Comparison of ENCODE assay signal across 10 cellular contexts in the genomic region with DNA sequence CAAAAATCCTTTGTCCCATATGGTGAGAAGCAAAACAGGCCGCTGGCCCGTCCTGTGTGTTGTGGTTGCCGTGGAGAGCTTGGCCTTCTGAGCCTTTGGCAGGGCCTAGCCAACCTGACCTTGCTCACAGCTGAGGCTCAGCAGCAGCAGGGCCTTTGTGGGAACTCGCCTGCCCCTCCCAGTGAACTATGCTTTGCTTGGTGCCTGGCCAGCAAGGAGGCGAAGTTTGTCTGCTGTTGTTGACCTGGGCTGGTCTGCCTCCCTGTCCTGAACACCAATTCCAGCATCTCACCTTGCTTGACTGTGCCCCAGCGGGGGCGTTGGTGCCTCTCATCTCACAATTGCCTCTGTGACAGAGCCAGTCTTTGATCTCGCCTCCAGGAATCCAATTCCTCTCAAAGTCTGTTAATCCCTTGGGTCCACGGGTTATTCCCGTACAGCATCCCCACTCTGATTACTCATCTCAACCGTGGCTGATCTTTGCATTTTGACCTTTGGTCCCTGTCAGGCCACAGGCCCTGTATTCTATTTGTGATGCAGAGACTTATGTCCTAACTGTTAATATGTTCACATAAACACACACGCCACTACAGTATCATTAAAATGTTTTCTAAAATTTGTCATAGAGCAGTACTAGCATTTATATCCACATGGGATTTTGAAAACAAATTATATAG. TPM values are rescaled to one million over a fixed set of nuclear protein-coding genes. Genes with fewer than 3 reads are reported as not detected.
DNase-seq lines count a peak whose midpoint lies in the region; ATAC-seq and TF ChIP-seq lines count a peak whose summit lies in the region.
"Had no signal": no experiment of that assay in that cellular context is flagged by ENCODE, and none has a peak within 500 bp of the region (broad histone marks: within the 10 kb centered on the region; RNA-seq: fewer than 3 reads in every experiment).

No MANE protein-coding gene starts in this region.

- peak; percentile 36 for ATAC-seq in GM18861 (IDR thresholded peaks at IDR 0.05; ENCODE audit: unreplicated experiment)
- no peak for ATAC-seq in foreskin keratinocyte

- no peaks in the 10 kb centered on the region for H3K36me3 ChIP-seq in WERI-Rb-1
- no peaks in the 10 kb centered on the region for H3K36me3 ChIP-seq in left ventricle myocardium inferior
- H3K36me3 ChIP-seq in rectal smooth muscle tissue (ENCODE audit: control insufficient read depth, insufficient read depth, low read length): no peaks in the 10 kb centered on the region

- no peak overlapping the region for H3K27ac ChIP-seq in WERI-Rb-1
- peak overlapping the region; percentile 83 for H3K27ac ChIP-seq in left ventricle myocardium inferior (replicated peaks)
- peak overlapping the region; percentile 2 for H3K27ac ChIP-seq in rectal smooth muscle tissue (ENCODE audit: low read depth, low read length)
- no peak overlapping the region for H3K27ac ChIP-seq in foreskin keratinocyte
- H3K27ac ChIP-seq in coronary artery: peak overlapping the region in 1 of 2 donors; percentile 73
- H3K27ac ChIP-seq: HL-60 had no signal

- no peak overlapping the region for H3K4me3 ChIP-seq in WERI-Rb-1 (ENCODE audit: low read depth, low read length)
- H3K4me3 ChIP-seq in left ventricle myocardium inferior: no peak overlapping the region
- H3K4me3 ChIP-seq in rectal smooth muscle tissue (ENCODE audit: low read length): no peak overlapping the region
- no peak overlapping the region for H3K4me3 ChIP-seq in coronary artery

- H3K9me3 ChIP-seq in WERI-Rb-1 (ENCODE audit: severe bottlenecking) (no peaks in the 10 kb centered on the region), left ventricle myocardium inferior (replicated peaks) (peaks cover 7% of the 10 kb centered on the region)

- H3K27me3 ChIP-seq in WERI-Rb-1 (ENCODE audit: insufficient read depth, low read depth, severe bottlenecking): no peaks in the 10 kb centered on the region
- no peaks in the 10 kb centered on the region for H3K27me3 ChIP-seq in left ventricle myocardium inferior (ENCODE audit: low read depth)
- H3K27me3 ChIP-seq in rectal smooth muscle tissue (ENCODE audit: control insufficient read depth, insufficient read depth, low read length): no peaks in the 10 kb centered on the region
- H3K27me3 ChIP-seq in foreskin keratinocyte: no peaks in the 10 kb centered on the region

- intact Hi-C loops in left ventricle myocardium inferior (cut with micrococcal nuclease): no loop called here

- DNase-seq in WERI-Rb-1: peak; percentile 26
- DNase-seq in left ventricle myocardium inferior: peak; percentile 82
- DNase-seq in NCI-H2227 treated with DMSO at 0.1 percent for 48 hours (lab: John Stamatoyannopoulos, UW): no peak
- no peak for DNase-seq in stimulated activated CD4-positive, alpha-beta T cell treated with anti-CD3 and anti-CD28 coated beads, Interleukin-4, amount 100 ng/mL, for 4 hours
- no peak for DNase-seq in foreskin keratinocyte
- DNase-seq in coronary artery (ENCODE audit: low spot score): no peak

- peaks cover 53% of the 10 kb centered on the region for H3K4me1 ChIP-seq in left ventricle myocardium inferior
- no peaks in the 10 kb centered on the region for H3K4me1 ChIP-seq in rectal smooth muscle tissue (ENCODE audit: control insufficient read depth, insufficient read depth, low read length)
- no peaks in the 10 kb centered on the region for H3K4me1 ChIP-seq in foreskin keratinocyte

- TF ChIP-seq CTCF in WERI-Rb-1 (IDR thresholded peaks at IDR 0.05; ENCODE audit: low read depth, low read length): no peak
- TF ChIP-seq CTCF in left ventricle myocardium inferior (IDR thresholded peaks at IDR 0.05; ENCODE audit: borderline replicate concordance): no peak
- TF ChIP-seq CTCF in foreskin keratinocyte (conservative IDR thresholded peaks at IDR 0.05): no peak
- no peak for TF ChIP-seq CTCF in coronary artery (IDR thresholded peaks at IDR 0.05)

- H3K9ac ChIP-seq in rectal smooth muscle tissue (ENCODE audit: low read length): no peak overlapping the region

RNA-seq across cellular contexts. Expression of gene EPDR1, which starts 22.6 kb away (rescaled TPM):
- total RNA-seq in left ventricle myocardium inferior (74.4 TPM), foreskin keratinocyte (0.11 TPM in 1 of 2 replicates, not detected in the other)
- polyA plus RNA-seq in foreskin keratinocyte: 0.06 TPM in 1 of 2 replicates, not detected in the other

RNA-seq across cellular contexts. Expression of gene SFRP4, which starts 26.5 kb away (rescaled TPM):
- total RNA-seq in left ventricle myocardium inferior (2.1 TPM), foreskin keratinocyte (not detected in 2 replicates)
- polyA plus RNA-seq in foreskin keratinocyte: not detected in 2 replicates
- total RNA-seq: SK-MEL-5 had no signal

Comparison
In these comparisons a context has a peak if more than half of its experiments do, and no peak if none do; other contexts are left out.
1. DNase-seq: peak in WERI-Rb-1 (single experiment) and left ventricle myocardium inferior (single experiment); none in NCI-H2227 treated with DMSO at 0.1 percent for 48 hours (single experiment), stimulated activated CD4-positive, alpha-beta T cell treated with anti-CD3 and anti-CD28 coated beads, Interleukin-4, amount 100 ng/mL, for 4 hours (0 of 2), foreskin keratinocyte (0 of 2) and coronary artery (single experiment).
2. H3K27ac ChIP-seq: peak in left ventricle myocardium inferior (single experiment) and rectal smooth muscle tissue (single experiment); none in WERI-Rb-1 (single experiment) and foreskin keratinocyte (single experiment).
3. RNA of gene EPDR1, which starts 22.6 kb away (total RNA-seq): 74.4 TPM in left ventricle myocardium inferior (single experiment); 0.11 TPM in foreskin keratinocyte; every median in the first group is over 10 times any median in the second.